In genomic region chr3:55885721-55886120, GRCh38 we compare ENCODE assay signal across 13 cellular contexts.
A peak's percentile ranks its signal among the peaks of the same experiment; 100 is the strongest.
DNase-seq lines count a peak whose midpoint lies in the region; ATAC-seq and TF ChIP-seq lines count a peak whose summit lies in the region.
"Had no signal": no experiment of that assay in that cellular context is flagged by ENCODE, and none has a peak within 500 bp of the region (broad histone marks: within the 10 kb centered on the region; RNA-seq: fewer than 3 reads in every experiment).

No MANE protein-coding gene starts in this region.

- no peak overlapping the region for H3K4me3 ChIP-seq in epithelial cell of proximal tubule (ENCODE audit: low read depth, low read length)

- peak; percentile 55 for TF ChIP-seq CTCF in epithelial cell of proximal tubule (conservative IDR thresholded peaks at IDR 0.05; ENCODE audit: low read depth, low read length)

- DNase-seq in HCEC 1CT: peak; percentile 90
- DNase-seq in NOMO-1 (lab: John Stamatoyannopoulos, UW; ENCODE audit: unreplicated experiment in 2 of 2): peak; percentile 61 to 86
- DNase-seq in epithelial cell of proximal tubule (ENCODE audit: low read depth): peak; percentile 13
- DNase-seq in renal cortical epithelial cell (ENCODE audit: low read depth): peak; percentile 88
- no peak for DNase-seq in left lobe of liver (ENCODE audit: low spot score)
- DNase-seq in NCI-H1092 (lab: John Stamatoyannopoulos, UW): no peak
- DNase-seq in NCI-H1694 (lab: John Stamatoyannopoulos, UW): no peak
- DNase-seq: GDM1; nephron progenitor cell; SHP77; stimulated activated naive CD4-positive, alpha-beta T cell treated with Interleukin-2 at 50 U/mL for 16 hours had no signal

- no peak for ATAC-seq in left lobe of liver
- no peak for ATAC-seq in HG03354 (IDR thresholded peaks at IDR 0.05; ENCODE audit: poor library complexity, severe bottlenecking, unreplicated experiment)
- ATAC-seq: activated CD4-positive, CD25-positive, alpha-beta regulatory T cell treated with anti-CD3 and anti-CD28 coated beads, Interleukin-2, amount 50 U/mL, for 24 hours had no signal

Comparison
In these comparisons a context has a peak if more than half of its experiments do, and no peak if none do; other contexts are left out.
1. DNase-seq: peak in HCEC 1CT (single experiment), NOMO-1 (2 of 2), epithelial cell of proximal tubule (single experiment) and renal cortical epithelial cell (single experiment); none in left lobe of liver (single experiment), NCI-H1092 (single experiment) and NCI-H1694 (single experiment).